Comparison of ENCODE assay signal across 9 cellular contexts in genomic region chr14:67166450-67166853, GRCh38. TPM values are rescaled to one million over a fixed set of nuclear protein-coding genes. Genes with fewer than 3 reads are reported as not detected.
DNase-seq lines count a peak whose midpoint lies in the region; TF ChIP-seq lines count a peak whose summit lies in the region.
"Had no signal": no experiment of that assay in that cellular context is flagged by ENCODE, and none has a peak within 500 bp of the region (broad histone marks: within the 10 kb centered on the region; RNA-seq: fewer than 3 reads in every experiment).

No MANE protein-coding gene starts in this region.

- no peaks in the 10 kb centered on the region for H3K9me3 Mint-ChIP-seq in immature natural killer cell

- H3K4me1 ChIP-seq in adrenal gland (replicated peaks in 1 of 2) = no peaks in the 10 kb centered on the region

- no peaks in the 10 kb centered on the region for H3K9me3 ChIP-seq in adrenal gland (replicated peaks in 1 of 3)
- no peaks in the 10 kb centered on the region for H3K9me3 ChIP-seq in MG63

- H3K27ac Mint-ChIP-seq in immature natural killer cell = no peak overlapping the region

- no peak for TF ChIP-seq POLR2A in adrenal gland (IDR thresholded peaks at IDR 0.05)

- intact Hi-C loops in adrenal gland (cut with DNase I) = loop anchor here (2.0 to 10.0 kb wide), 2 partner anchors 118 to 122 kb away; no protein-coding TSS in a partner anchor

- peak; percentile 45 for DNase-seq in A172 (ENCODE audit: low spot score)
- DNase-seq in GM06990 (ENCODE audit: extremely low read depth, insufficient read length) = no peak
- DNase-seq in NCI-H345 (lab: John Stamatoyannopoulos, UW) = peak; percentile 8
- peak; percentile 29 to 76 (median 47) for DNase-seq in adrenal gland
- peak in 2 of 3 donors; percentile 12 to 14 for DNase-seq in immature natural killer cell
- peak; percentile 5 to 13 for DNase-seq in stimulated activated CD4-positive, alpha-beta T cell treated with anti-CD3 and anti-CD28 coated beads, Interleukin-4, amount 100 ng/mL, for 4 hours
- DNase-seq in MG63 = no peak
- no peak for DNase-seq in NCI-H128 (lab: John Stamatoyannopoulos, UW; ENCODE audit: unreplicated experiment)

- H3K27ac ChIP-seq in adrenal gland = no peak overlapping the region

- H3K4me1 Mint-ChIP-seq in immature natural killer cell = peaks cover 0 to 7% of the 10 kb centered on the region in 2 donors

- H3K27me3 ChIP-seq in GM06990 (replicated peaks; ENCODE audit: control insufficient read depth, insufficient read depth, low read length) (no peaks in the 10 kb centered on the region), adrenal gland (no peaks in the 10 kb centered on the region), MG63 (no peaks in the 10 kb centered on the region)

- H3K4me3 ChIP-seq in GM06990 (replicated peaks; ENCODE audit: low read depth, low read length) (no peak overlapping the region), adrenal gland (no peak overlapping the region), MG63 (no peak overlapping the region)
- H3K4me3 ChIP-seq: HAP-1 had no signal

- WGBS in adrenal gland, 4 donors = 78 to 89% (median 84%) methylated on average over 5 of the region's 5 CpGs

- no peak overlapping the region for H3K4me3 Mint-ChIP-seq in immature natural killer cell

- TF ChIP-seq CTCF in GM06990 (IDR thresholded peaks at IDR 0.05; ENCODE audit: insufficient read depth, low read length, poor library complexity, severe bottlenecking) (peak; percentile 71), adrenal gland (IDR thresholded peaks at IDR 0.05) (peak; percentile 66 to 93 (median 81))

- H3K36me3 Mint-ChIP-seq in immature natural killer cell = peaks cover 2 to 3% (median 3%) of the 10 kb centered on the region in 3 donors

- H3K36me3 ChIP-seq in GM06990 (ENCODE audit: control insufficient read depth, insufficient read depth, low read length) (no peaks in the 10 kb centered on the region), adrenal gland (replicated peaks in 1 of 2) (no peaks in the 10 kb centered on the region), MG63 (no peaks in the 10 kb centered on the region)
- H3K36me3 ChIP-seq: HAP-1 had no signal

- peaks cover 0 to 2% (median 0%) of the 10 kb centered on the region in 3 donors for H3K27me3 Mint-ChIP-seq in immature natural killer cell (ENCODE audit: low read depth in 3 of 3)

RNA-seq across cellular contexts. Expression of gene GARIN2, which starts 22.8 kb away (rescaled TPM):
- not detected in 2 replicates for total RNA-seq in A172 (2014; rRNA removed; shearing (Covaris generic))
- not detected for total RNA-seq in adrenal gland
- polyA plus RNA-seq in adrenal gland = under 1 TPM in 2 of 3 donors, not detected in 1; 0.07 to 0.48 TPM
- not detected for polyA plus RNA-seq in immature natural killer cell
- total RNA-seq in MG63 (2014; rRNA removed; shearing (Covaris generic); ENCODE audit: low replicate concordance) = not detected in 2 replicates

Comparison
In these comparisons a context has a peak if more than half of its experiments do, and no peak if none do; other contexts are left out.
1. DNase-seq: peak in A172 (single experiment), NCI-H345 (single experiment), adrenal gland (7 of 7), immature natural killer cell (2 of 3) and stimulated activated CD4-positive, alpha-beta T cell treated with anti-CD3 and anti-CD28 coated beads, Interleukin-4, amount 100 ng/mL, for 4 hours (2 of 2); none in GM06990 (single experiment), MG63 (single experiment) and NCI-H128 (single experiment).